In genomic region chr9:93148721-93149120, GRCh38 we compare ENCODE assay signal across 16 cellular contexts. TPM values are rescaled to one million over a fixed set of nuclear protein-coding genes. Genes with fewer than 3 reads are reported as not detected.
DNase-seq lines count a peak whose midpoint lies in the region; ATAC-seq and TF ChIP-seq lines count a peak whose summit lies in the region.
"Had no signal": no experiment of that assay in that cellular context is flagged by ENCODE, and none has a peak within 500 bp of the region (broad histone marks: within the 10 kb centered on the region; RNA-seq: fewer than 3 reads in every experiment).

No MANE protein-coding gene starts in this region.

- no peaks in the 10 kb centered on the region for H3K27me3 ChIP-seq in left lung
- H3K27me3 ChIP-seq: BE2C had no signal

- ATAC-seq in left lung (no peak), HG03108 (IDR thresholded peaks at IDR 0.05; ENCODE audit: unreplicated experiment) (no peak)

- no peak for TF ChIP-seq CTCF in left lung (IDR thresholded peaks at IDR 0.05)

- no peaks in the 10 kb centered on the region for H3K36me3 ChIP-seq in left lung
- H3K36me3 ChIP-seq: BE2C had no signal

- peaks cover 28% of the 10 kb centered on the region for H3K9me3 Mint-ChIP-seq in T-helper 1 cell treated with Interleukin-12 subunit alpha and Interleukin-12 subunit beta and Interleukin-4 antibody, amounts not matched to agents 30 μg/mL and 1 μg/mL, for 36 hours
- H3K9me3 Mint-ChIP-seq in activated naive CD4-positive, alpha-beta T cell treated with anti-CD3 and anti-CD28 coated beads for 36 hours = peaks cover 27% of the 10 kb centered on the region
- peaks cover 31% of the 10 kb centered on the region for H3K9me3 Mint-ChIP-seq in activated T-helper 1 cell treated with anti-CD3 and anti-CD28 coated beads, Interleukin-12 subunit alpha, Interleukin-12 subunit beta, Interleukin-2, Interleukin-4 antibody, amounts not matched to agents 30 ng/mL and 10 ng/mL and 1 ng/mL, durations not matched to agents 14 hours and 24 hours and 36 hours

- H3K4me1 ChIP-seq in left lung = peaks cover 0 to 21% of the 10 kb centered on the region in 2 donors
- H3K4me1 ChIP-seq: BE2C had no signal

- H3K27ac Mint-ChIP-seq in T-helper 1 cell treated with Interleukin-12 subunit alpha and Interleukin-12 subunit beta and Interleukin-4 antibody, amounts not matched to agents 30 μg/mL and 1 μg/mL, for 36 hours = peak overlapping the region; percentile 36
- peak overlapping the region; percentile 96 for H3K27ac Mint-ChIP-seq in activated naive CD4-positive, alpha-beta T cell treated with anti-CD3 and anti-CD28 coated beads for 36 hours
- peak overlapping the region; percentile 81 for H3K27ac Mint-ChIP-seq in activated T-helper 1 cell treated with anti-CD3 and anti-CD28 coated beads, Interleukin-12 subunit alpha, Interleukin-12 subunit beta, Interleukin-2, Interleukin-4 antibody, amounts not matched to agents 30 ng/mL and 10 ng/mL and 1 ng/mL, durations not matched to agents 14 hours and 24 hours and 36 hours

- H3K27me3 Mint-ChIP-seq in T-helper 1 cell treated with Interleukin-12 subunit alpha and Interleukin-12 subunit beta and Interleukin-4 antibody, amounts not matched to agents 30 μg/mL and 1 μg/mL, for 36 hours (ENCODE audit: low read depth) = no peaks in the 10 kb centered on the region
- no peaks in the 10 kb centered on the region for H3K27me3 Mint-ChIP-seq in activated naive CD4-positive, alpha-beta T cell treated with anti-CD3 and anti-CD28 coated beads for 36 hours (ENCODE audit: low read depth)
- H3K27me3 Mint-ChIP-seq in activated T-helper 1 cell treated with anti-CD3 and anti-CD28 coated beads, Interleukin-12 subunit alpha, Interleukin-12 subunit beta, Interleukin-2, Interleukin-4 antibody, amounts not matched to agents 30 ng/mL and 10 ng/mL and 1 ng/mL, durations not matched to agents 14 hours and 24 hours and 36 hours (ENCODE audit: insufficient read depth) = no peaks in the 10 kb centered on the region
- H3K27me3 Mint-ChIP-seq: CD8-positive, alpha-beta memory T cell had no signal

- CTCF ChIA-PET in activated naive CD4-positive, alpha-beta T cell treated with anti-CD3 and anti-CD28 coated beads for 36 hours (lab: Charles Lee) = interaction anchor here (1.4 to 1.9 kb wide), 2 partner anchors 40 to 41 kb away, joined by 4 to 7 read pairs; no protein-coding TSS in a partner anchor

- H3K4me3 Mint-ChIP-seq in T-helper 1 cell treated with Interleukin-12 subunit alpha and Interleukin-12 subunit beta and Interleukin-4 antibody, amounts not matched to agents 30 μg/mL and 1 μg/mL, for 36 hours = no peak overlapping the region
- peak overlapping the region; percentile 64 for H3K4me3 Mint-ChIP-seq in activated naive CD4-positive, alpha-beta T cell treated with anti-CD3 and anti-CD28 coated beads for 36 hours
- H3K4me3 Mint-ChIP-seq in activated T-helper 1 cell treated with anti-CD3 and anti-CD28 coated beads, Interleukin-12 subunit alpha, Interleukin-12 subunit beta, Interleukin-2, Interleukin-4 antibody, amounts not matched to agents 30 ng/mL and 10 ng/mL and 1 ng/mL, durations not matched to agents 14 hours and 24 hours and 36 hours = peak overlapping the region; percentile 50
- H3K4me3 Mint-ChIP-seq: CD8-positive, alpha-beta memory T cell had no signal

- H3K9me3 ChIP-seq in left lung = no peaks in the 10 kb centered on the region
- H3K9me3 ChIP-seq: BE2C had no signal

- H3K36me3 Mint-ChIP-seq in T-helper 1 cell treated with Interleukin-12 subunit alpha and Interleukin-12 subunit beta and Interleukin-4 antibody, amounts not matched to agents 30 μg/mL and 1 μg/mL, for 36 hours (ENCODE audit: low read depth) = peaks cover 14% of the 10 kb centered on the region
- H3K36me3 Mint-ChIP-seq in activated naive CD4-positive, alpha-beta T cell treated with anti-CD3 and anti-CD28 coated beads for 36 hours (ENCODE audit: low read depth) = peaks cover 30% of the 10 kb centered on the region
- peaks cover 23% of the 10 kb centered on the region for H3K36me3 Mint-ChIP-seq in activated T-helper 1 cell treated with anti-CD3 and anti-CD28 coated beads, Interleukin-12 subunit alpha, Interleukin-12 subunit beta, Interleukin-2, Interleukin-4 antibody, amounts not matched to agents 30 ng/mL and 10 ng/mL and 1 ng/mL, durations not matched to agents 14 hours and 24 hours and 36 hours (ENCODE audit: low read depth)

- intact Hi-C loops in activated naive CD4-positive, alpha-beta T cell treated with anti-CD3 and anti-CD28 coated beads for 36 hours (cut with micrococcal nuclease) = loop anchor here (1.0 to 5.0 kb wide), 3 partner anchors 146 to 305 kb away; partner anchors contain the start of gene FAM120AOS
- intact Hi-C loops in activated T-helper 1 cell treated with anti-CD3 and anti-CD28 coated beads, Interleukin-12 subunit alpha, Interleukin-12 subunit beta, Interleukin-2, Interleukin-4 antibody, amounts not matched to agents 30 ng/mL and 10 ng/mL and 1 ng/mL, durations not matched to agents 14 hours and 24 hours and 36 hours (cut with micrococcal nuclease) = loop anchor here (1.0 to 5.0 kb wide), 3 partner anchors 14 to 86 kb away; partner anchors contain the start of genes CARD19 and NINJ1
- intact Hi-C loops in left lung (cut with DNase I) = no loop called here

- peak overlapping the region; percentile 20 to 48 for H3K27ac ChIP-seq in left lung
- H3K27ac ChIP-seq: 22Rv1, KMS-11 had no signal

- DNase-seq in T-helper 1 cell (no peak), left lung (peak in 1 of 2 donors; percentile 45), NCI-H128 (lab: John Stamatoyannopoulos, UW; ENCODE audit: unreplicated experiment) (no peak)
- peak; percentile 59 for DNase-seq in activated naive CD4-positive, alpha-beta T cell treated with anti-CD3 and anti-CD28 coated beads for 36 hours
- DNase-seq in activated naive CD4-positive, alpha-beta T cell treated with anti-CD3 and anti-CD28 coated beads, Interleukin-2, amount 50 U/mL, for 16 hours = no peak
- no peak for DNase-seq in activated T-helper 1 cell treated with anti-CD3 and anti-CD28 coated beads, Interleukin-12 subunit alpha, Interleukin-12 subunit beta, Interleukin-2, Interleukin-4 antibody, amounts not matched to agents 30 ng/mL and 10 ng/mL and 1 ng/mL, durations not matched to agents 14 hours and 24 hours and 36 hours (ENCODE audit: low spot score)
- DNase-seq: BE2C; CD8-positive, alpha-beta memory T cell; DMS79; NCI-H146; NCI-H2081; NCI-H510A treated with DMSO at 0.1 percent for 48 hours had no signal

- H3K4me3 ChIP-seq in left lung = no peak overlapping the region

- H3K4me1 Mint-ChIP-seq in T-helper 1 cell treated with Interleukin-12 subunit alpha and Interleukin-12 subunit beta and Interleukin-4 antibody, amounts not matched to agents 30 μg/mL and 1 μg/mL, for 36 hours (ENCODE audit: low read depth) = peaks cover 43% of the 10 kb centered on the region
- peaks cover 57% of the 10 kb centered on the region for H3K4me1 Mint-ChIP-seq in activated naive CD4-positive, alpha-beta T cell treated with anti-CD3 and anti-CD28 coated beads for 36 hours (ENCODE audit: low read depth)
- H3K4me1 Mint-ChIP-seq in activated T-helper 1 cell treated with anti-CD3 and anti-CD28 coated beads, Interleukin-12 subunit alpha, Interleukin-12 subunit beta, Interleukin-2, Interleukin-4 antibody, amounts not matched to agents 30 ng/mL and 10 ng/mL and 1 ng/mL, durations not matched to agents 14 hours and 24 hours and 36 hours (ENCODE audit: low read depth) = peaks cover 52% of the 10 kb centered on the region

RNA-seq across cellular contexts. Expression of gene NINJ1, which starts 14.7 kb away (rescaled TPM):
- 10 to 100 TPM; 93.9 to 96.9 TPM for total RNA-seq in activated naive CD4-positive, alpha-beta T cell treated with anti-CD3 and anti-CD28 coated beads for 36 hours
- 94.2 and 95.3 TPM in 2 replicates for total RNA-seq in activated T-helper 1 cell treated with anti-CD3 and anti-CD28 coated beads, Interleukin-12 subunit alpha, Interleukin-12 subunit beta, Interleukin-2, Interleukin-4 antibody, amounts not matched to agents 30 ng/mL and 10 ng/mL and 1 ng/mL, durations not matched to agents 14 hours and 24 hours and 36 hours
- 10 to 100 TPM; 77.9 to 83.5 TPM for total RNA-seq in left lung

RNA-seq across cellular contexts. Expression of gene WNK2, which starts 35.2 kb away (rescaled TPM):
- 1 to 10 TPM; 5.2 to 5.8 TPM for total RNA-seq in activated naive CD4-positive, alpha-beta T cell treated with anti-CD3 and anti-CD28 coated beads for 36 hours
- total RNA-seq in activated T-helper 1 cell treated with anti-CD3 and anti-CD28 coated beads, Interleukin-12 subunit alpha, Interleukin-12 subunit beta, Interleukin-2, Interleukin-4 antibody, amounts not matched to agents 30 ng/mL and 10 ng/mL and 1 ng/mL, durations not matched to agents 14 hours and 24 hours and 36 hours = 2.2 and 3.0 TPM in 2 replicates
- total RNA-seq in left lung = 1 to 10 TPM in 1 of 2 donors, under 1 TPM in 1; 0.93 to 1.6 TPM

RNA-seq across cellular contexts. Expression of gene CARD19, which starts 52.7 kb away (rescaled TPM):
- total RNA-seq in activated naive CD4-positive, alpha-beta T cell treated with anti-CD3 and anti-CD28 coated beads for 36 hours = 10 to 100 TPM; 51.4 to 52.0 TPM
- total RNA-seq in activated T-helper 1 cell treated with anti-CD3 and anti-CD28 coated beads, Interleukin-12 subunit alpha, Interleukin-12 subunit beta, Interleukin-2, Interleukin-4 antibody, amounts not matched to agents 30 ng/mL and 10 ng/mL and 1 ng/mL, durations not matched to agents 14 hours and 24 hours and 36 hours = 40.5 and 41.7 TPM in 2 replicates
- 10 to 100 TPM; 27.7 to 43.0 TPM for total RNA-seq in left lung

Comparison
In these comparisons a context has a peak if more than half of its experiments do, and no peak if none do; other contexts are left out.
1. H3K27ac Mint-ChIP-seq: peak in every context shown above with its lines; median percentile 96 in activated naive CD4-positive, alpha-beta T cell treated with anti-CD3 and anti-CD28 coated beads for 36 hours; 81 in activated T-helper 1 cell treated with anti-CD3 and anti-CD28 coated beads, Interleukin-12 subunit alpha, Interleukin-12 subunit beta, Interleukin-2, Interleukin-4 antibody, amounts not matched to agents 30 ng/mL and 10 ng/mL and 1 ng/mL, durations not matched to agents 14 hours and 24 hours and 36 hours; 36 in T-helper 1 cell treated with Interleukin-12 subunit alpha and Interleukin-12 subunit beta and Interleukin-4 antibody, amounts not matched to agents 30 μg/mL and 1 μg/mL, for 36 hours.
2. intact Hi-C loops: an anchor here in activated naive CD4-positive, alpha-beta T cell treated with anti-CD3 and anti-CD28 coated beads for 36 hours (1.0 to 5.0 kb wide) and activated T-helper 1 cell treated with anti-CD3 and anti-CD28 coated beads, Interleukin-12 subunit alpha, Interleukin-12 subunit beta, Interleukin-2, Interleukin-4 antibody, amounts not matched to agents 30 ng/mL and 10 ng/mL and 1 ng/mL, durations not matched to agents 14 hours and 24 hours and 36 hours (1.0 to 5.0 kb wide); none called in left lung.